Comparison of ENCODE assay signal across 10 cellular contexts in the genomic region with DNA sequence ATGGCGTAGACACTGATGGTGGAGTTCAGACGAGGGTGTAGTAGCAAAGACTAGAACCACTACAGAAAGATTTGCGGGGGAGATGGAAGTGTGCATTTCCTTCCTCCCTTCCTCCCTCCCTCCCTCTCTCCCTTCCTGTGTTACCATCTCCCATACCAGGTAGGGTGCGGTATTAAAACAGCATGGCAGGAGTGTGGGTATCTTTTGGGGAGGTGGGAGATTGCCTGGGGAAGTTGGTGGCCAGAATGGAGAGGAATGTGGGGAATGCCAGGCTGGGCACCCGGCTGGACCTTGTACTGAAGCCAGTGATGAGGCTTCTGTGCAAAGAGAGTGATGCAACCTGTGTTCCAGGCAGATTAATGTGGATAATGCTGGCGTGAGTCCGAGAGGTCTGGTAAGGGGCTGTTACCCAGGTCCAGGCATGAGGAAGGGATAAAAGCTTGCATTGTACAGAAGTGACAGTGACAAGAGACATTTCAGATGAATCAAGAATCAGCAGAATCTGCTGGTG. TPM values are rescaled to one million over a fixed set of nuclear protein-coding genes. Genes with fewer than 3 reads are reported as not detected.
A peak's percentile ranks its signal among the peaks of the same experiment; 100 is the strongest.
DNase-seq lines count a peak whose midpoint lies in the region; ATAC-seq and TF ChIP-seq lines count a peak whose summit lies in the region.
"Had no signal": no experiment of that assay in that cellular context is flagged by ENCODE, and none has a peak within 500 bp of the region (broad histone marks: within the 10 kb centered on the region; RNA-seq: fewer than 3 reads in every experiment).

No MANE protein-coding gene starts in this region.

- DNase-seq in HuH-7 (ENCODE audit: low spot score) = peak; percentile 36
- no peak for DNase-seq in activated naive CD8-positive, alpha-beta T cell treated with anti-CD3 and anti-CD28 coated beads, Interleukin-2, amount 10 ng/mL, durations not matched to agents 7 days and 5 days
- peak in 7 of 9 donors; percentile 18 to 60 (median 48) for DNase-seq in naive thymus-derived CD4-positive, alpha-beta T cell
- no peak for DNase-seq in UCSD-AML1 (lab: John Stamatoyannopoulos, UW; ENCODE audit: unreplicated experiment)
- DNase-seq in foreskin keratinocyte = no peak

- peaks cover 4% of the 10 kb centered on the region for H3K27me3 Mint-ChIP-seq in activated naive CD8-positive, alpha-beta T cell treated with anti-CD3 and anti-CD28 coated beads, Interleukin-2, amount 10 ng/mL, durations not matched to agents 7 days and 5 days
- H3K27me3 Mint-ChIP-seq in naive thymus-derived CD4-positive, alpha-beta T cell = peaks cover 0 to 4% (median 0%) of the 10 kb centered on the region in 5 donors

- H3K27ac Mint-ChIP-seq in activated naive CD8-positive, alpha-beta T cell treated with anti-CD3 and anti-CD28 coated beads, Interleukin-2, amount 10 ng/mL, durations not matched to agents 7 days and 5 days = peak overlapping the region; percentile 92
- peak overlapping the region; percentile 36 to 88 (median 75) for H3K27ac Mint-ChIP-seq in naive thymus-derived CD4-positive, alpha-beta T cell

- H3K36me3 ChIP-seq in BLaER1 treated with 17β-estradiol and CSF1 and Interleukin-3, amounts not matched to agents 10 nM and 100 nM = no peaks in the 10 kb centered on the region
- H3K36me3 ChIP-seq in naive thymus-derived CD4-positive, alpha-beta T cell (ENCODE audit: control insufficient read depth in 2 of 3, insufficient read depth in 3 of 3, low read length in 3 of 3) = no peaks in the 10 kb centered on the region
- H3K36me3 ChIP-seq: Peyer's patch had no signal

- peaks cover 0 to 3% (median 0%) of the 10 kb centered on the region in 11 experiments; a peak in 2 of 22 replicates for H3K9me3 ChIP-seq in BLaER1 treated with 17β-estradiol and CSF1 and Interleukin-3, amounts not matched to agents 10 nM and 100 nM (replicated peaks in 1 of 11)
- no peaks in the 10 kb centered on the region for H3K9me3 ChIP-seq in naive thymus-derived CD4-positive, alpha-beta T cell (ENCODE audit: control insufficient read depth in 2 of 3, low read length in 3 of 3)
- H3K9me3 ChIP-seq: Peyer's patch had no signal

- H3K4me2 ChIP-seq in BLaER1 treated with 17β-estradiol and CSF1 and Interleukin-3, amounts not matched to agents 10 nM and 100 nM = peak overlapping the region; percentile 83 to 97 (median 92)

- no peaks in the 10 kb centered on the region for H3K27me3 ChIP-seq in BLaER1 treated with 17β-estradiol and CSF1 and Interleukin-3, amounts not matched to agents 10 nM and 100 nM
- no peaks in the 10 kb centered on the region for H3K27me3 ChIP-seq in naive thymus-derived CD4-positive, alpha-beta T cell (ENCODE audit: control insufficient read depth in 2 of 2, insufficient read depth in 2 of 2, low read length in 2 of 2)
- peaks cover 9% of the 10 kb centered on the region for H3K27me3 ChIP-seq in foreskin keratinocyte
- H3K27me3 ChIP-seq: Peyer's patch had no signal

- CTCF ChIA-PET in naive thymus-derived CD4-positive, alpha-beta T cell (lab: Charles Lee) = interaction anchor here (1.3 kb wide), 1 partner anchor 219 kb away, joined by 3 read pairs; the partner anchor contains the start of genes DTL and INTS7

- no peaks in the 10 kb centered on the region for H4K20me1 ChIP-seq in BLaER1 treated with 17β-estradiol and CSF1 and Interleukin-3, amounts not matched to agents 10 nM and 100 nM

- peaks cover 47% of the 10 kb centered on the region for H3K4me1 Mint-ChIP-seq in activated naive CD8-positive, alpha-beta T cell treated with anti-CD3 and anti-CD28 coated beads, Interleukin-2, amount 10 ng/mL, durations not matched to agents 7 days and 5 days
- peaks cover 51 to 89% (median 76%) of the 10 kb centered on the region in 7 donors for H3K4me1 Mint-ChIP-seq in naive thymus-derived CD4-positive, alpha-beta T cell

- H3K27ac ChIP-seq in BLaER1 treated with 17β-estradiol and CSF1 and Interleukin-3, amounts not matched to agents 10 nM and 100 nM = peak overlapping the region; percentile 68 to 97 (median 94); a peak in 21 of 22 replicates
- H3K27ac ChIP-seq in naive thymus-derived CD4-positive, alpha-beta T cell (ENCODE audit: low read depth, low read length) = no peak overlapping the region
- no peak overlapping the region for H3K27ac ChIP-seq in foreskin keratinocyte

- peaks cover 44 to 74% (median 53%) of the 10 kb centered on the region in 10 experiments for H3K4me1 ChIP-seq in BLaER1 treated with 17β-estradiol and CSF1 and Interleukin-3, amounts not matched to agents 10 nM and 100 nM
- peaks cover 56 to 60% of the 10 kb centered on the region in 2 donors for H3K4me1 ChIP-seq in naive thymus-derived CD4-positive, alpha-beta T cell (ENCODE audit: control insufficient read depth in 2 of 2, insufficient read depth in 2 of 2, low read length in 2 of 2)
- peaks cover under 1% of the 10 kb centered on the region for H3K4me1 ChIP-seq in foreskin keratinocyte

- no peak for TF ChIP-seq CTCF in foreskin keratinocyte (conservative IDR thresholded peaks at IDR 0.05)

- peaks cover 11% of the 10 kb centered on the region for H3K36me3 Mint-ChIP-seq in activated naive CD8-positive, alpha-beta T cell treated with anti-CD3 and anti-CD28 coated beads, Interleukin-2, amount 10 ng/mL, durations not matched to agents 7 days and 5 days
- peaks cover 0 to 15% (median 0%) of the 10 kb centered on the region in 5 donors for H3K36me3 Mint-ChIP-seq in naive thymus-derived CD4-positive, alpha-beta T cell

- peak; percentile 19 for ATAC-seq in activated naive CD8-positive, alpha-beta T cell treated with anti-CD3 and anti-CD28 coated beads, Interleukin-2, amount 10 ng/mL, durations not matched to agents 7 days and 5 days (ENCODE audit: low read depth)
- peak; percentile 63 for ATAC-seq in naive thymus-derived CD4-positive, alpha-beta T cell
- ATAC-seq in GM21825 (IDR thresholded peaks at IDR 0.05; ENCODE audit: unreplicated experiment) (no peak), HG03442 (IDR thresholded peaks at IDR 0.05; ENCODE audit: unreplicated experiment) (no peak), foreskin keratinocyte (no peak)
- ATAC-seq: HCT116 had no signal

- H3K9ac ChIP-seq in BLaER1 treated with 17β-estradiol and CSF1 and Interleukin-3, amounts not matched to agents 10 nM and 100 nM = peak overlapping the region; percentile 65 to 87 (median 80); a peak in 20 of 22 replicates

- peak overlapping the region in 7 of 10 experiments; percentile 26 to 53 (median 39); a peak in 13 of 20 replicates for H3K4me3 ChIP-seq in BLaER1 treated with 17β-estradiol and CSF1 and Interleukin-3, amounts not matched to agents 10 nM and 100 nM
- H3K4me3 ChIP-seq in naive thymus-derived CD4-positive, alpha-beta T cell (ENCODE audit: low read length) = peak overlapping the region; percentile 31
- H3K4me3 ChIP-seq: Peyer's patch had no signal

- POLR2A ChIA-PET in activated naive CD8-positive, alpha-beta T cell treated with anti-CD3 and anti-CD28 coated beads, Interleukin-2, amount 10 ng/mL, durations not matched to agents 7 days and 5 days (lab: Charles Lee) = interaction anchor here (0.5 to 5.8 kb wide), 9 partner anchors 11 to 219 kb away, joined by 3 to 44 read pairs (median 5); partner anchors contain the start of genes DTL, INTS7 and PPP2R5A
- POLR2A ChIA-PET in naive thymus-derived CD4-positive, alpha-beta T cell (lab: Charles Lee) = interaction anchor here (2.0 to 4.6 kb wide), 3 partner anchors 10 to 32 kb away, joined by 5 to 32 read pairs (median 14); partner anchors contain the start of gene PPP2R5A

- H3K9me3 Mint-ChIP-seq in activated naive CD8-positive, alpha-beta T cell treated with anti-CD3 and anti-CD28 coated beads, Interleukin-2, amount 10 ng/mL, durations not matched to agents 7 days and 5 days = peaks cover 5% of the 10 kb centered on the region
- H3K9me3 Mint-ChIP-seq in naive thymus-derived CD4-positive, alpha-beta T cell = peaks cover 0 to 7% (median 0%) of the 10 kb centered on the region in 11 donors

- peak overlapping the region; percentile 68 for H3K4me3 Mint-ChIP-seq in activated naive CD8-positive, alpha-beta T cell treated with anti-CD3 and anti-CD28 coated beads, Interleukin-2, amount 10 ng/mL, durations not matched to agents 7 days and 5 days
- H3K4me3 Mint-ChIP-seq in naive thymus-derived CD4-positive, alpha-beta T cell = peak overlapping the region; percentile 72 to 89 (median 82)

- intact Hi-C loops in naive thymus-derived CD4-positive, alpha-beta T cell (cut with micrococcal nuclease) = no loop called here

RNA-seq across cellular contexts. Expression of gene PPP2R5A, which starts 30.3 kb away (rescaled TPM):
- total RNA-seq in activated naive CD8-positive, alpha-beta T cell treated with anti-CD3 and anti-CD28 coated beads, Interleukin-2, amount 10 ng/mL, durations not matched to agents 7 days and 5 days = 10 to 100 TPM; 58.8 to 60.0 TPM
- total RNA-seq in naive thymus-derived CD4-positive, alpha-beta T cell = 10 to 100 TPM; 38.5 to 52.7 (median 49.8) TPM
- polyA plus RNA-seq in naive thymus-derived CD4-positive, alpha-beta T cell = 10 to 100 TPM; 22.9 to 27.5 TPM
- 20.1 and 23.0 TPM in 2 replicates for total RNA-seq in foreskin keratinocyte
- polyA plus RNA-seq in foreskin keratinocyte = 12.2 and 15.2 TPM in 2 replicates

Comparison
In these comparisons a context has a peak if more than half of its experiments do, and no peak if none do; other contexts are left out.
1. H3K27ac ChIP-seq: peak in BLaER1 treated with 17β-estradiol and CSF1 and Interleukin-3, amounts not matched to agents 10 nM and 100 nM (11 of 11); none in naive thymus-derived CD4-positive, alpha-beta T cell (single experiment) and foreskin keratinocyte (single experiment).
2. DNase-seq: peak in HuH-7 (single experiment) and naive thymus-derived CD4-positive, alpha-beta T cell (7 of 9); none in activated naive CD8-positive, alpha-beta T cell treated with anti-CD3 and anti-CD28 coated beads, Interleukin-2, amount 10 ng/mL, durations not matched to agents 7 days and 5 days (single experiment), UCSD-AML1 (single experiment) and foreskin keratinocyte (0 of 2).
3. ATAC-seq: peak in activated naive CD8-positive, alpha-beta T cell treated with anti-CD3 and anti-CD28 coated beads, Interleukin-2, amount 10 ng/mL, durations not matched to agents 7 days and 5 days (single experiment) and naive thymus-derived CD4-positive, alpha-beta T cell (single experiment); none in GM21825 (single experiment), HG03442 (single experiment) and foreskin keratinocyte (single experiment).